ENCODE assay signal across 10 cellular contexts in the genomic region with DNA sequence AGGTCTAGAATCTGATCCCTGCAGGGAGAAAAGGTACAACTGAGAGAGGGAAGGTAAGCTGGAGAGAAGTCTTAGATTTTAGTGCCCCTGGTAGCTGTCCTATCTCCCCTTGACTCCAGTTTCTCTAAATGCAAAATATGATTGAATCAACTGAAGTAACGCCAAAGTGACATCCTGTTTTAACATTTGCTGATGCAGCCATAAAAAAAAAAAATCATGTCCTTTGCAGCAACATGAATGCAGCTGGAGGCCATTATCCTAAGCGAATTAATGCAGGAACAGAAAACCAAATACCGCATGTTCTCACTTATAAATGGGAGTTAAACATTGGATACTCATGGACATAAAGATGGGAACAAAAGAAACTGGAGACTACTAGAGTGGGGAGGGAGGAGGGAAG. TPM values are rescaled to one million over a fixed set of nuclear protein-coding genes. Genes with fewer than 3 reads are reported as not detected.
"Had no signal": no experiment of that assay in that cellular context is flagged by ENCODE, and none has a peak within 500 bp of the region (broad histone marks: within the 10 kb centered on the region; RNA-seq: fewer than 3 reads in every experiment).

No MANE protein-coding gene starts in this region.

- H3K4me3 ChIP-seq: GM23248, HAP-1 had no signal

- H3K4me1 ChIP-seq: HAP-1 had no signal

- H3K27ac ChIP-seq: GM23248, HL-60 had no signal

- H3K9ac ChIP-seq: GM23248 had no signal

- H3K36me3 ChIP-seq: HAP-1 had no signal

- DNase-seq: GM23248, GOT3, H7, HFFc6, KG1 had no signal

- ATAC-seq: HCT116, HepG2 had no signal

- FAIRE-seq: HepG2 had no signal

- H3K9me3 ChIP-seq: HAP-1 had no signal

- H2AFZ ChIP-seq: GM23248 had no signal

RNA-seq across cellular contexts. Expression of gene LCTL, which starts 42.4 kb away (rescaled TPM):
- total RNA-seq: GM23248 had no signal
- polyA plus RNA-seq: IgD-negative memory B cell had no signal
